In the genomic region with DNA sequence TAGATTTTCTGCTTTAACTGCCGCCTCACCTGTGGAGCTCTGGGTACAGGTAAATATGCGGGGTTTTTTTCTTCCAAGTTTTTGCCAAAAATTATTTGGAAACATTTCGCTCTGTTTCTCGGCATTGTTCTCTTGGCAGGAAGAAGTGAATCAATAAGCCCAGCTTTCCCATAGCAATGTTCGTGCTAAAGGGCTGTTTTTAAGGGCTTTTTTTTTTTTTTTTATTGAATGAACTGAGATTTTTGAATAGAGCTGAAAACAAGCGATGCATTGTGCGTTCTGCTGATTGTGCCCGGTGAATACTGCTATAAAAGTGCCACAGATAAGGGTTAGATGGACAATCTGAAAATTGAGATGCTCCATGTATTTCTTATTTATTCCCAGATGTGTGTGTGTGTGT, we compare ENCODE assay signal across 13 cellular contexts. TPM values are rescaled to one million over a fixed set of nuclear protein-coding genes. Genes with fewer than 3 reads are reported as not detected.
DNase-seq lines count a peak whose midpoint lies in the region; ATAC-seq and TF ChIP-seq lines count a peak whose summit lies in the region.
"Had no signal": no experiment of that assay in that cellular context is flagged by ENCODE, and none has a peak within 500 bp of the region (broad histone marks: within the 10 kb centered on the region; RNA-seq: fewer than 3 reads in every experiment).

No MANE protein-coding gene starts in this region.

- no TSS peak for BruUV-seq in MCF 10A (replicated peaks; lab: Mats Ljungman, UMichigan)

- peak; percentile 11 for ATAC-seq in left lung
- no peak for ATAC-seq in HG03520 (IDR thresholded peaks at IDR 0.05; ENCODE audit: unreplicated experiment)
- ATAC-seq: effector memory CD8-positive, alpha-beta T cell; HCT116; left cardiac atrium; natural killer cell treated with Interleukin-12 subunit alpha and Interleukin-12 subunit beta and Interleukin-15 and Interleukin-18, amount 100 ng/mL, for 72 hours had no signal

- H3K4me3 ChIP-seq in GM08714 (ENCODE audit: low read length) (peak overlapping the region; percentile 25; the same call in 1 of the 2 replicates), left lung (peak overlapping the region in 1 of 2 donors; percentile 22), skin epidermis (peak overlapping the region in 6 of 7 experiments; percentile 0 to 39 (median 22))

- intact Hi-C loops in MCF 10A (cut with micrococcal nuclease) (no loop called here), left lung (cut with DNase I) (no loop called here)
- intact Hi-C loops in activated naive CD4-positive, alpha-beta T cell treated with anti-CD3 and anti-CD28 coated beads for 36 hours (cut with micrococcal nuclease): no loop called here

- H3K36me3 ChIP-seq in left lung: no peaks in the 10 kb centered on the region

- H3K36me3 Mint-ChIP-seq in MCF 10A (ENCODE audit: insufficient read depth, unreplicated experiment): no peaks in the 10 kb centered on the region
- no peaks in the 10 kb centered on the region for H3K36me3 Mint-ChIP-seq in activated naive CD4-positive, alpha-beta T cell treated with anti-CD3 and anti-CD28 coated beads for 36 hours (ENCODE audit: low read depth)
- H3K36me3 Mint-ChIP-seq: natural killer cell treated with Interleukin-12 subunit alpha and Interleukin-12 subunit beta and Interleukin-15 and Interleukin-18, amount 100 ng/mL, for 72 hours had no signal

- H3K4me1 Mint-ChIP-seq in MCF 10A (ENCODE audit: insufficient read depth, unreplicated experiment): peaks cover 19% of the 10 kb centered on the region
- H3K4me1 Mint-ChIP-seq in activated naive CD4-positive, alpha-beta T cell treated with anti-CD3 and anti-CD28 coated beads for 36 hours (ENCODE audit: low read depth): no peaks in the 10 kb centered on the region

- DNase-seq in MCF 10A (ENCODE audit: unreplicated experiment) (no peak), left lung (no peak), SHP77 treated with DMSO at 0.1 percent for 48 hours (lab: John Stamatoyannopoulos, UW) (no peak)
- no peak for DNase-seq in activated effector memory CD4-positive, alpha-beta T cell treated with anti-CD3 and anti-CD28 coated beads, Interleukin-2, amount 50 U/mL, for 16 hours
- DNase-seq in activated naive CD4-positive, alpha-beta T cell treated with anti-CD3 and anti-CD28 coated beads for 36 hours: no peak
- DNase-seq: activated CD8-positive, alpha-beta memory T cell treated with anti-CD3 and anti-CD28 coated beads for 24 hours; effector memory CD8-positive, alpha-beta T cell; left cardiac atrium had no signal

- TF ChIP-seq CTCF in MCF 10A (IDR thresholded peaks at IDR 0.05; ENCODE audit: unreplicated experiment): no peak
- TF ChIP-seq CTCF in left lung (IDR thresholded peaks at IDR 0.05): no peak

- H3K27ac Mint-ChIP-seq in MCF 10A (ENCODE audit: low read depth, unreplicated experiment): peak overlapping the region; percentile 35
- no peak overlapping the region for H3K27ac Mint-ChIP-seq in activated naive CD4-positive, alpha-beta T cell treated with anti-CD3 and anti-CD28 coated beads for 36 hours
- H3K27ac Mint-ChIP-seq: effector memory CD8-positive, alpha-beta T cell; natural killer cell treated with Interleukin-12 subunit alpha and Interleukin-12 subunit beta and Interleukin-15 and Interleukin-18, amount 100 ng/mL, for 72 hours had no signal

- H3K27ac ChIP-seq in left lung (peak overlapping the region; percentile 67 to 73), skin epidermis (peak overlapping the region in 16 of 21 experiments; percentile 1 to 76 (median 54))

- no peaks in the 10 kb centered on the region for H3K9me3 ChIP-seq in left lung

- POLR2A ChIA-PET in MCF 10A (lab: Yijun Ruan, JAX): interaction anchor here (0.6 to 3.0 kb wide), 23 partner anchors 8 to 671 kb away, joined by 3 to 35 read pairs (median 4); no protein-coding TSS in a partner anchor

- no peaks in the 10 kb centered on the region for H3K9me3 Mint-ChIP-seq in MCF 10A (ENCODE audit: unreplicated experiment)
- H3K9me3 Mint-ChIP-seq in activated naive CD4-positive, alpha-beta T cell treated with anti-CD3 and anti-CD28 coated beads for 36 hours: no peaks in the 10 kb centered on the region
- H3K9me3 Mint-ChIP-seq: natural killer cell treated with Interleukin-12 subunit alpha and Interleukin-12 subunit beta and Interleukin-15 and Interleukin-18, amount 100 ng/mL, for 72 hours had no signal

- CTCF ChIA-PET in MCF 10A (lab: Yijun Ruan, JAX): interaction anchor here (0.6 to 2.2 kb wide), 13 partner anchors 10 to 891 kb away, joined by 3 to 11 read pairs (median 3); no protein-coding TSS in a partner anchor
- CTCF ChIA-PET in activated naive CD4-positive, alpha-beta T cell treated with anti-CD3 and anti-CD28 coated beads for 36 hours (lab: Charles Lee): interaction anchor here (0.6 kb wide), 1 partner anchor 523 kb away, joined by 5 read pairs; no protein-coding TSS in a partner anchor

- peaks cover 0 to 15% of the 10 kb centered on the region in 2 donors for H3K4me1 ChIP-seq in left lung

- no peaks in the 10 kb centered on the region for H3K27me3 ChIP-seq in left lung

- H3K27me3 Mint-ChIP-seq in MCF 10A (ENCODE audit: insufficient read depth, unreplicated experiment): peaks cover 13% of the 10 kb centered on the region
- peaks cover 28% of the 10 kb centered on the region for H3K27me3 Mint-ChIP-seq in activated naive CD4-positive, alpha-beta T cell treated with anti-CD3 and anti-CD28 coated beads for 36 hours (ENCODE audit: low read depth)
- H3K27me3 Mint-ChIP-seq: effector memory CD8-positive, alpha-beta T cell had no signal

- H3K4me3 Mint-ChIP-seq in MCF 10A (ENCODE audit: unreplicated experiment): peak overlapping the region; percentile 63
- no peak overlapping the region for H3K4me3 Mint-ChIP-seq in activated naive CD4-positive, alpha-beta T cell treated with anti-CD3 and anti-CD28 coated beads for 36 hours
- H3K4me3 Mint-ChIP-seq: effector memory CD8-positive, alpha-beta T cell; natural killer cell treated with Interleukin-12 subunit alpha and Interleukin-12 subunit beta and Interleukin-15 and Interleukin-18, amount 100 ng/mL, for 72 hours had no signal

RNA-seq across cellular contexts. Expression of a gene that starts 30.4 kb away (rescaled TPM):
- total RNA-seq in MCF 10A (2022) (48.3 and 48.7 TPM in 2 replicates), left lung (10 to 100 TPM; 28.3 to 33.6 TPM)
- under 1 TPM; 0.57 to 0.86 TPM for total RNA-seq in activated naive CD4-positive, alpha-beta T cell treated with anti-CD3 and anti-CD28 coated beads for 36 hours

Comparison
In these comparisons a context has a peak if more than half of its experiments do, and no peak if none do; other contexts are left out.
1. RNA of a gene that starts 30.4 kb away (total RNA-seq): 48.3 to 48.7 TPM in MCF 10A and 28.3 to 33.6 TPM in left lung; 0.57 to 0.86 TPM in activated naive CD4-positive, alpha-beta T cell treated with anti-CD3 and anti-CD28 coated beads for 36 hours; every median in the first group is over 10 times any median in the second.